In genomic region chr18:23012249-23012648, GRCh38 we compare ENCODE assay signal across 25 cellular contexts.
DNase-seq lines count a peak whose midpoint lies in the region; ATAC-seq, FAIRE-seq and TF ChIP-seq lines count a peak whose summit lies in the region.
"Had no signal": no experiment of that assay in that cellular context is flagged by ENCODE, and none has a peak within 500 bp of the region (broad histone marks: within the 10 kb centered on the region; RNA-seq: fewer than 3 reads in every experiment).

No MANE protein-coding gene starts in this region.

- no peak for DNase-seq in activated CD8-positive, alpha-beta memory T cell treated with anti-CD3 and anti-CD28 coated beads, Interleukin-2, amount 10 ng/mL, durations not matched to agents 7 days and 5 days
- no peak for DNase-seq in activated CD8-positive, alpha-beta memory T cell treated with anti-CD3 and anti-CD28 coated beads, Interleukin-2, amount 50 U/mL, for 48 hours
- DNase-seq in GM12892 (ENCODE audit: insufficient read length) = no peak
- peak; percentile 53 for DNase-seq in Jurkat, Clone E6-1 (ENCODE audit: low read depth, low spot score)
- DNase-seq in activated T-helper 1 cell treated with anti-CD3 and anti-CD28 coated beads, Interleukin-12 subunit alpha, Interleukin-12 subunit beta, Interleukin-2, Interleukin-4 antibody, amounts not matched to agents 30 ng/mL and 10 ng/mL and 1 ng/mL, durations not matched to agents 14 hours and 24 hours and 36 hours (ENCODE audit: low spot score) = no peak
- DNase-seq in stimulated activated CD4-positive, alpha-beta T cell treated with anti-CD3 and anti-CD28 coated beads, Interleukin-4, amount 100 ng/mL, for 24 hours = no peak
- no peak for DNase-seq in stimulated activated CD4-positive, alpha-beta T cell treated with anti-CD3 and anti-CD28 coated beads, Interleukin-2, amount 100 ng/mL, for 24 hours
- DNase-seq: CD4-positive, alpha-beta T cell; COR-L47; DMS79; GOT3; HCEC 1CT; IMR-90; Karpas-422; NCI-H1048; NCI-H1417 treated with DMSO at 0.1 percent for 48 hours; NCI-H187 treated with DMSO at 0.1 percent for 48 hours; NCI-H2107; NCI-H446 treated with DMSO at 0.1 percent for 48 hours; NCI-H526 treated with DMSO at 0.1 percent for 48 hours; SHP77 had no signal

- H3K4me3 ChIP-seq in Jurkat, Clone E6-1 (ENCODE audit: low read length) = no peak overlapping the region
- H3K4me3 ChIP-seq: BLaER1, GM12878 had no signal

- peak; percentile 30 for ATAC-seq in activated CD8-positive, alpha-beta memory T cell treated with anti-CD3 and anti-CD28 coated beads, Interleukin-2, amount 10 ng/mL, durations not matched to agents 7 days and 5 days
- ATAC-seq in activated T-helper 17 cell treated with anti-CD3 and anti-CD28 coated beads, Interleukin-2, amount 50 U/mL, for 72 hours (replicated peaks) = no peak
- ATAC-seq: GM12878 had no signal

- peaks cover 35% of the 10 kb centered on the region for H3K36me3 Mint-ChIP-seq in activated CD8-positive, alpha-beta memory T cell treated with anti-CD3 and anti-CD28 coated beads, Interleukin-2, amount 10 ng/mL, durations not matched to agents 7 days and 5 days
- peaks cover 26% of the 10 kb centered on the region for H3K36me3 Mint-ChIP-seq in activated T-helper 1 cell treated with anti-CD3 and anti-CD28 coated beads, Interleukin-12 subunit alpha, Interleukin-12 subunit beta, Interleukin-2, Interleukin-4 antibody, amounts not matched to agents 30 ng/mL and 10 ng/mL and 1 ng/mL, durations not matched to agents 14 hours and 24 hours and 36 hours (ENCODE audit: low read depth)
- H3K36me3 Mint-ChIP-seq in activated T-helper 17 cell treated with anti-CD3 and anti-CD28 coated beads, Interleukin-2, amount 50 U/mL, for 72 hours (ENCODE audit: low read depth) = peaks cover 34% of the 10 kb centered on the region

- TF ChIP-seq POLR2A in GM12892 (IDR thresholded peaks at IDR 0.05; ENCODE audit: low read depth, low read length) = no peak

- H3K27me3 Mint-ChIP-seq in activated CD8-positive, alpha-beta memory T cell treated with anti-CD3 and anti-CD28 coated beads, Interleukin-2, amount 10 ng/mL, durations not matched to agents 7 days and 5 days = no peaks in the 10 kb centered on the region
- no peaks in the 10 kb centered on the region for H3K27me3 Mint-ChIP-seq in activated T-helper 1 cell treated with anti-CD3 and anti-CD28 coated beads, Interleukin-12 subunit alpha, Interleukin-12 subunit beta, Interleukin-2, Interleukin-4 antibody, amounts not matched to agents 30 ng/mL and 10 ng/mL and 1 ng/mL, durations not matched to agents 14 hours and 24 hours and 36 hours (ENCODE audit: insufficient read depth)
- no peaks in the 10 kb centered on the region for H3K27me3 Mint-ChIP-seq in activated T-helper 17 cell treated with anti-CD3 and anti-CD28 coated beads, Interleukin-2, amount 50 U/mL, for 72 hours
- H3K27me3 Mint-ChIP-seq: CD4-positive, alpha-beta T cell had no signal

- CTCF ChIA-PET in activated CD8-positive, alpha-beta memory T cell treated with anti-CD3 and anti-CD28 coated beads, Interleukin-2, amount 10 ng/mL, durations not matched to agents 7 days and 5 days (lab: Charles Lee) = interaction anchor here (0.7 to 1.6 kb wide), 3 partner anchors 21 to 486 kb away, joined by 3 to 4 read pairs (median 4); no protein-coding TSS in a partner anchor

- H3K9me3 Mint-ChIP-seq in activated CD8-positive, alpha-beta memory T cell treated with anti-CD3 and anti-CD28 coated beads, Interleukin-2, amount 10 ng/mL, durations not matched to agents 7 days and 5 days (ENCODE audit: low read depth) = no peaks in the 10 kb centered on the region
- H3K9me3 Mint-ChIP-seq in activated T-helper 1 cell treated with anti-CD3 and anti-CD28 coated beads, Interleukin-12 subunit alpha, Interleukin-12 subunit beta, Interleukin-2, Interleukin-4 antibody, amounts not matched to agents 30 ng/mL and 10 ng/mL and 1 ng/mL, durations not matched to agents 14 hours and 24 hours and 36 hours = no peaks in the 10 kb centered on the region
- no peaks in the 10 kb centered on the region for H3K9me3 Mint-ChIP-seq in activated T-helper 17 cell treated with anti-CD3 and anti-CD28 coated beads, Interleukin-2, amount 50 U/mL, for 72 hours
- H3K9me3 Mint-ChIP-seq: CD4-positive, alpha-beta T cell had no signal

- no peak overlapping the region for H3K27ac Mint-ChIP-seq in activated CD8-positive, alpha-beta memory T cell treated with anti-CD3 and anti-CD28 coated beads, Interleukin-2, amount 10 ng/mL, durations not matched to agents 7 days and 5 days
- H3K27ac Mint-ChIP-seq in activated T-helper 1 cell treated with anti-CD3 and anti-CD28 coated beads, Interleukin-12 subunit alpha, Interleukin-12 subunit beta, Interleukin-2, Interleukin-4 antibody, amounts not matched to agents 30 ng/mL and 10 ng/mL and 1 ng/mL, durations not matched to agents 14 hours and 24 hours and 36 hours = peak overlapping the region; percentile 21
- H3K27ac Mint-ChIP-seq in activated T-helper 17 cell treated with anti-CD3 and anti-CD28 coated beads, Interleukin-2, amount 50 U/mL, for 72 hours = no peak overlapping the region
- H3K27ac Mint-ChIP-seq: CD4-positive, alpha-beta T cell had no signal

- H3K4me1 Mint-ChIP-seq in activated CD8-positive, alpha-beta memory T cell treated with anti-CD3 and anti-CD28 coated beads, Interleukin-2, amount 10 ng/mL, durations not matched to agents 7 days and 5 days = peaks cover 11% of the 10 kb centered on the region
- H3K4me1 Mint-ChIP-seq in activated T-helper 1 cell treated with anti-CD3 and anti-CD28 coated beads, Interleukin-12 subunit alpha, Interleukin-12 subunit beta, Interleukin-2, Interleukin-4 antibody, amounts not matched to agents 30 ng/mL and 10 ng/mL and 1 ng/mL, durations not matched to agents 14 hours and 24 hours and 36 hours (ENCODE audit: low read depth) = peaks cover 22% of the 10 kb centered on the region
- H3K4me1 Mint-ChIP-seq in activated T-helper 17 cell treated with anti-CD3 and anti-CD28 coated beads, Interleukin-2, amount 50 U/mL, for 72 hours = peaks cover 5% of the 10 kb centered on the region

- intact Hi-C loops in activated T-helper 1 cell treated with anti-CD3 and anti-CD28 coated beads, Interleukin-12 subunit alpha, Interleukin-12 subunit beta, Interleukin-2, Interleukin-4 antibody, amounts not matched to agents 30 ng/mL and 10 ng/mL and 1 ng/mL, durations not matched to agents 14 hours and 24 hours and 36 hours (cut with micrococcal nuclease) = no loop called here

- FAIRE-seq in GM12892 (lab: Jason Lieb, UNC) = peak; percentile 27
- FAIRE-seq: GM12878, HTR-8/SVneo had no signal

- H3K4me3 Mint-ChIP-seq in activated CD8-positive, alpha-beta memory T cell treated with anti-CD3 and anti-CD28 coated beads, Interleukin-2, amount 10 ng/mL, durations not matched to agents 7 days and 5 days = no peak overlapping the region
- no peak overlapping the region for H3K4me3 Mint-ChIP-seq in activated T-helper 1 cell treated with anti-CD3 and anti-CD28 coated beads, Interleukin-12 subunit alpha, Interleukin-12 subunit beta, Interleukin-2, Interleukin-4 antibody, amounts not matched to agents 30 ng/mL and 10 ng/mL and 1 ng/mL, durations not matched to agents 14 hours and 24 hours and 36 hours
- H3K4me3 Mint-ChIP-seq in activated T-helper 17 cell treated with anti-CD3 and anti-CD28 coated beads, Interleukin-2, amount 50 U/mL, for 72 hours = no peak overlapping the region
- H3K4me3 Mint-ChIP-seq: CD4-positive, alpha-beta T cell had no signal
